26 cellular contexts compared by ENCODE assay signal in the genomic region with DNA sequence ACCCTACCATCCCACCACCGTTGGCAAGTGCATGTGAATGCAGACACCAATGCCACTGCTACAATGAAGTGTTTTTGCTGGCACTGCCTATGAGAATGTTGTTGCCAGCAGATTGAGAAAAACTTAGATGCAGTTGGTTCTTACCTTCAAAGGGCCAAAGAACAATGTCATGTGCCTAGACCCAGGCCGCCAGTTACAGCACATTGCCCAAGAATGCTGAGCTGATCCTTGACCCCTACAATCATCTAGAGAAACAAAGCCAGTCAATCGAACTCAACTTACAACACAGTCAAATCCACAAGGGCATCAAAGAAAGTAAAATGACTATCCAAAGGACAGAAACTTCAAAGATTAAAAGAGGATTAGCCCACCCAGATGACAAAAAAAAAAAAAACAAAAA.
DNase-seq lines count a peak whose midpoint lies in the region; ATAC-seq, FAIRE-seq and TF ChIP-seq lines count a peak whose summit lies in the region.
"Had no signal": no experiment of that assay in that cellular context is flagged by ENCODE, and none has a peak within 500 bp of the region (broad histone marks: within the 10 kb centered on the region; RNA-seq: fewer than 3 reads in every experiment).

No MANE protein-coding gene starts in this region.

- no peaks in the 10 kb centered on the region for H3K36me3 ChIP-seq in astrocyte (ENCODE audit: insufficient read depth, low read length)
- H3K36me3 ChIP-seq in pancreas = no peaks in the 10 kb centered on the region
- H3K36me3 ChIP-seq: BE2C had no signal

- TF ChIP-seq POLR2A in A549 (IDR thresholded peaks at IDR 0.05; ENCODE audit: low read length) = no peak

- H3K4me3 Mint-ChIP-seq in astrocyte (ENCODE audit: unreplicated experiment) (no peak overlapping the region), endothelial cell (ENCODE audit: unreplicated experiment) (peak overlapping the region; percentile 47)
- H3K4me3 Mint-ChIP-seq: CD14-positive monocyte; CD4-positive, alpha-beta memory T cell; CD4-positive, CD25-positive, alpha-beta regulatory T cell; CD8-positive, alpha-beta memory T cell had no signal

- H3K4me1 Mint-ChIP-seq in astrocyte (ENCODE audit: low read depth, unreplicated experiment) (no peaks in the 10 kb centered on the region), endothelial cell (ENCODE audit: unreplicated experiment) (no peaks in the 10 kb centered on the region)
- H3K4me1 Mint-ChIP-seq: CD14-positive monocyte; CD4-positive, alpha-beta memory T cell; CD4-positive, CD25-positive, alpha-beta regulatory T cell; CD8-positive, alpha-beta memory T cell had no signal

- H3K27me3 Mint-ChIP-seq in astrocyte (ENCODE audit: low read depth, unreplicated experiment) (no peaks in the 10 kb centered on the region), endothelial cell (ENCODE audit: unreplicated experiment) (peaks cover 4% of the 10 kb centered on the region)
- H3K27me3 Mint-ChIP-seq: CD4-positive, alpha-beta memory T cell; CD4-positive, CD25-positive, alpha-beta regulatory T cell had no signal

- ATAC-seq in A549 (no peak), sciatic nerve (no peak), pancreas (no peak)
- ATAC-seq: GM12878 had no signal

- H3K4me1 ChIP-seq in A549 (no peaks in the 10 kb centered on the region), astrocyte (ENCODE audit: insufficient read depth, low read length) (no peaks in the 10 kb centered on the region), pancreas (no peaks in the 10 kb centered on the region)
- H3K4me1 ChIP-seq: BE2C, BLaER1 had no signal

- DNase-seq in A549 (ENCODE audit: low read depth in 1 of 2, low spot score in 1 of 2) = no peak
- DNase-seq in astrocyte (ENCODE audit: low read depth) = no peak
- DNase-seq in endothelial cell (ENCODE audit: low spot score) = no peak
- DNase-seq in sciatic nerve (ENCODE audit: low spot score) = no peak
- no peak for DNase-seq in pancreas
- DNase-seq in AG08395 (ENCODE audit: low spot score) = no peak
- DNase-seq: 8988T; BE2C; C1 segment of cervical spinal cord; CD4-positive, alpha-beta memory T cell; CD4-positive, CD25-positive, alpha-beta regulatory T cell; CD8-positive, alpha-beta memory T cell; COR-L47; DMS 273 treated with DMSO at 0.1 percent for 48 hours; DMS153; DMS53; DMS79; DND-41; EL; GDM1 had no signal

- no peak for TF ChIP-seq EP300 in A549 (IDR thresholded peaks at IDR 0.05)

- H3K27ac Mint-ChIP-seq in astrocyte (ENCODE audit: unreplicated experiment) = no peak overlapping the region
- no peak overlapping the region for H3K27ac Mint-ChIP-seq in endothelial cell (ENCODE audit: unreplicated experiment)
- H3K27ac Mint-ChIP-seq: CD4-positive, alpha-beta memory T cell; CD4-positive, CD25-positive, alpha-beta regulatory T cell had no signal

- no peak overlapping the region for H3K9ac ChIP-seq in astrocyte (ENCODE audit: low read length)
- H3K9ac ChIP-seq: BLaER1 had no signal

- 34% methylated on average over 3 of the region's 3 CpGs for WGBS in A549 (ENCODE audit: missing lambda C conversion rate)
- 68 to 95% methylated on average over 3 of the region's 3 CpGs for WGBS in pancreas, 2 donors

- H3K4me2 ChIP-seq in A549 = no peak overlapping the region
- H3K4me2 ChIP-seq in astrocyte (ENCODE audit: low read length) = no peak overlapping the region
- H3K4me2 ChIP-seq: BLaER1 had no signal

- H3K27ac ChIP-seq in A549 = no peak overlapping the region
- H3K27ac ChIP-seq in astrocyte (ENCODE audit: low read depth, low read length) = no peak overlapping the region
- H3K27ac ChIP-seq in pancreas = no peak overlapping the region
- H3K27ac ChIP-seq: BLaER1 had no signal

- H3K27me3 ChIP-seq in astrocyte (ENCODE audit: insufficient read depth, low read length) (no peaks in the 10 kb centered on the region), pancreas (peaks cover 0 to 5% (median 0%) of the 10 kb centered on the region in 4 donors)
- H3K27me3 ChIP-seq: BE2C, BLaER1 had no signal

- no peak overlapping the region for H2AFZ ChIP-seq in astrocyte (ENCODE audit: low read depth, low read length)

- no peaks in the 10 kb centered on the region for H3K79me2 ChIP-seq in astrocyte (ENCODE audit: insufficient read depth, low read length)

- no peak for TF ChIP-seq RAD21 in A549 (conservative IDR thresholded peaks at IDR 0.05 in 1 of 2, IDR thresholded peaks at IDR 0.05 in 1 of 2)

- CTCF ChIA-PET in A549 (lab: Yijun Ruan, JAX) = no interaction called here

- TF ChIP-seq CTCF in A549 (IDR thresholded peaks at IDR 0.05) (no peak), astrocyte (IDR thresholded peaks at IDR 0.05; ENCODE audit: insufficient read depth, low read depth, low read length) (no peak), endothelial cell (IDR thresholded peaks at IDR 0.05; ENCODE audit: unreplicated experiment) (no peak), pancreas (IDR thresholded peaks at IDR 0.05) (no peak)

- H3K4me3 ChIP-seq in A549 (no peak overlapping the region), astrocyte (ENCODE audit: insufficient read depth, low read depth, low read length) (no peak overlapping the region), pancreas (no peak overlapping the region)
- H3K4me3 ChIP-seq: BLaER1, GM12878 had no signal

- FAIRE-seq in A549 (lab: Jason Lieb, UNC) (peak; percentile 73), astrocyte (lab: Jason Lieb, UNC) (peak; percentile 49), pancreas (lab: Jason Lieb, UNC) (no peak)
- FAIRE-seq: A204.1, GM12878, GM12892, GM18507 had no signal

- H3K9me3 ChIP-seq in A549 (peaks cover 12% of the 10 kb centered on the region; the same call in 1 of the 3 replicates), astrocyte (ENCODE audit: insufficient read depth, low read depth, low read length) (no peaks in the 10 kb centered on the region), pancreas (no peaks in the 10 kb centered on the region)
- H3K9me3 ChIP-seq: BE2C had no signal

- no peaks in the 10 kb centered on the region for H4K20me1 ChIP-seq in astrocyte (ENCODE audit: insufficient read depth, low read length)
- H4K20me1 ChIP-seq: BLaER1 had no signal

- H3K36me3 Mint-ChIP-seq in astrocyte (ENCODE audit: low read depth, unreplicated experiment) = peaks cover 18% of the 10 kb centered on the region
- peaks cover 32% of the 10 kb centered on the region for H3K36me3 Mint-ChIP-seq in endothelial cell (ENCODE audit: low read depth, unreplicated experiment)

- peaks cover 3% of the 10 kb centered on the region for H3K9me3 Mint-ChIP-seq in astrocyte (ENCODE audit: unreplicated experiment)
- H3K9me3 Mint-ChIP-seq in endothelial cell (ENCODE audit: unreplicated experiment) = peaks cover 4% of the 10 kb centered on the region

- intact Hi-C loops in sciatic nerve (cut with DNase I) (no loop called here), pancreas (cut with DNase I) (no loop called here)

- POLR2A ChIA-PET in A549 (lab: Yijun Ruan, JAX) = no interaction called here

TF ChIP-seq in A549, 52 proteins besides CTCF, POLR2A, EP300 and RAD21:
- TF ChIP-seq CBX8 (IDR thresholded peaks at IDR 0.05) (no peak), ZFP36 (IDR thresholded peaks at IDR 0.05; ENCODE audit: borderline replicate concordance, partially characterized antibody) (no peak), TFCP2L1 (CRISPR knock-in tag; IDR thresholded peaks at IDR 0.05) (no peak), MYC (IDR thresholded peaks at IDR 0.05; ENCODE audit: borderline replicate concordance, low read length) (no peak)
